ENCODE assay signal across 8 cellular contexts in genomic region chr1:54489627-54490240, GRCh38. TPM values are rescaled to one million over a fixed set of nuclear protein-coding genes. Genes with fewer than 3 reads are reported as not detected.
DNase-seq lines count a peak whose midpoint lies in the region; ATAC-seq, FAIRE-seq and TF ChIP-seq lines count a peak whose summit lies in the region.

No MANE protein-coding gene starts in this region.

- H3K27ac ChIP-seq in HepG2 (ENCODE audit: extremely low read length, insufficient read depth, low read length) (no peak overlapping the region), thymus (ENCODE audit: low read depth) (peak overlapping the region; percentile 31)

- TF ChIP-seq POLR2A in HepG2 (IDR thresholded peaks at IDR 0.05; ENCODE audit: insufficient read depth in 1 of 2, low read depth in 2 of 2, low read length in 2 of 2) = no peak

- in situ Hi-C loops in HepG2 (cut with HindIII; ENCODE audit: extremely low pct_ligation_motif_present, low pct_unique_long_range_greater_than_20kb) = loop anchor here (5.0 to 10.0 kb wide), 3 partner anchors 82 to 367 kb away; partner anchors contain the start of gene SSBP3

- H3K4me3 Mint-ChIP-seq in activated B cell treated with CpG ODN at 0.5 μM for 24 hours = peak overlapping the region; percentile 89

- CTCF ChIA-PET in activated B cell treated with CpG ODN at 0.5 μM for 24 hours (lab: Charles Lee) (interaction anchor here (0.5 to 3.2 kb wide), 30 partner anchors 10 to 628 kb away, joined by 3 to 37 read pairs (median 4); partner anchors contain the start of genes CYB5RL, MRPL37, SSBP3 and TCEANC2), HepG2 (lab: Yijun Ruan, JAX; ENCODE audit: low intra/inter-chr PET ratio, low total read pairs) (interaction anchor here (0.8 to 3.0 kb wide), 4 partner anchors 178 to 409 kb away, joined by 3 to 18 read pairs (median 10); no protein-coding TSS in a partner anchor)

- peaks cover 26% of the 10 kb centered on the region for H3K4me1 Mint-ChIP-seq in activated B cell treated with CpG ODN at 0.5 μM for 24 hours

- DNase-seq in activated T-cell treated with anti-CD3 and anti-CD28 coated beads, Interleukin-2, amount 50 U/mL, for 1 hour = peak; percentile 37
- DNase-seq in activated T-cell treated with anti-CD3 and anti-CD28 coated beads, Interleukin-2, amount 50 U/mL, for 48 hours = no peak
- no peak for DNase-seq in activated B cell treated with CpG ODN at 0.5 μM for 24 hours
- DNase-seq in HepG2 (ENCODE audit: low spot score) = no peak
- DNase-seq in mesenteric fat pad (ENCODE audit: low spot score) = no peak

- no peak for TF ChIP-seq CTCF in activated B cell treated with CpG ODN at 0.5 μM for 24 hours (IDR thresholded peaks at IDR 0.05)
- no peak for TF ChIP-seq CTCF in HepG2 (CRISPR knock-in tag; IDR thresholded peaks at IDR 0.05)

- H3K36me3 ChIP-seq in HepG2 (replicated peaks in 1 of 2; ENCODE audit: control insufficient read depth in 1 of 2, insufficient read depth in 2 of 2, low read length in 2 of 2) (no peaks in the 10 kb centered on the region), thymus (ENCODE audit: control insufficient read depth, insufficient read depth) (no peaks in the 10 kb centered on the region)

- H3K27me3 Mint-ChIP-seq in activated B cell treated with CpG ODN at 0.5 μM for 24 hours = peaks cover 12% of the 10 kb centered on the region

- no peak overlapping the region for H3K9ac ChIP-seq in HepG2 (ENCODE audit: insufficient read depth, low read depth, low read length)

- TF ChIP-seq EP300 in HepG2 (IDR thresholded peaks at IDR 0.05; ENCODE audit: low read depth in 2 of 2, low read length in 2 of 2) (no peak), HepG2 (CRISPR knock-in tag; IDR thresholded peaks at IDR 0.05; ENCODE audit: borderline replicate concordance) (no peak)

- peak overlapping the region; percentile 63 for H3K27ac Mint-ChIP-seq in activated B cell treated with CpG ODN at 0.5 μM for 24 hours

- peaks cover 0 to 14% of the 10 kb centered on the region in 2 experiments; a peak in 4 of 5 replicates for H3K27me3 ChIP-seq in HepG2 (ENCODE audit: control insufficient read depth in 1 of 2, insufficient read depth in 2 of 2, low read length in 2 of 2)
- H3K27me3 ChIP-seq in thymus (ENCODE audit: control insufficient read depth, insufficient read depth) = no peaks in the 10 kb centered on the region

- no peak overlapping the region for H2AFZ ChIP-seq in HepG2 (ENCODE audit: low read length)

- no peaks in the 10 kb centered on the region for H4K20me1 ChIP-seq in HepG2 (ENCODE audit: insufficient read depth, low read length)

- intact Hi-C loops in activated B cell treated with CpG ODN at 0.5 μM for 24 hours (cut with micrococcal nuclease) = loop anchor here (1.0 to 2.0 kb wide), 7 partner anchors 178 to 628 kb away; partner anchors contain the start of gene LRRC42
- intact Hi-C loops in HepG2 (cut with micrococcal nuclease; ENCODE audit: unreplicated experiment) = loop anchor here (1.0 to 10.0 kb wide), 4 partner anchors 55 to 369 kb away; partner anchors contain the start of gene ACOT11

- H3K4me1 ChIP-seq in HepG2 (ENCODE audit: insufficient read depth, low read length) (peaks cover 52% of the 10 kb centered on the region), thymus (ENCODE audit: control insufficient read depth, insufficient read depth, low read length) (peaks cover 39% of the 10 kb centered on the region)

- 24% methylated on average over 9 of the region's 9 CpGs for WGBS in HepG2 (ENCODE audit: low lambda C conversion rate)
- 23% methylated on average over 9 of the region's 9 CpGs for WGBS in thymus

- no peaks in the 10 kb centered on the region for H3K9me3 ChIP-seq in HepG2 (ENCODE audit: low read length)
- H3K9me3 ChIP-seq in thymus (ENCODE audit: control insufficient read depth) = no peaks in the 10 kb centered on the region

- TF ChIP-seq RAD21 in HepG2 (CRISPR knock-in tag; IDR thresholded peaks at IDR 0.05) = no peak

- no peaks in the 10 kb centered on the region for H3K9me3 Mint-ChIP-seq in activated B cell treated with CpG ODN at 0.5 μM for 24 hours

- POLR2A ChIA-PET in activated B cell treated with CpG ODN at 0.5 μM for 24 hours (lab: Charles Lee) = interaction anchor here (0.7 to 5.2 kb wide), 4 partner anchors 8 to 290 kb away, joined by 4 to 108 read pairs (median 10); partner anchors contain the start of genes CYB5RL, MRPL37 and SSBP3
- POLR2A ChIA-PET in HepG2 (lab: Yijun Ruan, JAX) = interaction anchor here (1.1 to 1.5 kb wide), 4 partner anchors 83 to 367 kb away, joined by 3 to 21 read pairs (median 4); partner anchors contain the start of gene SSBP3

- ATAC-seq in activated B cell treated with CpG ODN at 0.5 μM for 24 hours (ENCODE audit: low read depth) = no peak
- ATAC-seq in HepG2 = no peak
- no peak for ATAC-seq in GM18517 (IDR thresholded peaks at IDR 0.05; ENCODE audit: unreplicated experiment)
- ATAC-seq in activated CD4-positive, CD25-positive, alpha-beta regulatory T cell treated with anti-CD3 and anti-CD28 coated beads, Interleukin-2, amount 50 U/mL, for 24 hours = no peak

- BruUV-seq in HepG2 (replicated peaks; lab: Mats Ljungman, UMichigan) = no TSS peak

- peak overlapping the region; percentile 97 for H3K4me2 ChIP-seq in HepG2 (ENCODE audit: low read depth, low read length)

- H3K79me2 ChIP-seq in HepG2 (ENCODE audit: insufficient read depth, low read length) = no peaks in the 10 kb centered on the region

- H3K36me3 Mint-ChIP-seq in activated B cell treated with CpG ODN at 0.5 μM for 24 hours (ENCODE audit: low read depth) = no peaks in the 10 kb centered on the region

- FAIRE-seq in HepG2 (lab: Jason Lieb, UNC) = no peak

- H3K4me3 ChIP-seq in HepG2 (replicated peaks in 1 of 3; ENCODE audit: insufficient read depth in 1 of 3, low read depth in 2 of 3, low read length in 3 of 3) (peak overlapping the region in 1 of 3 experiments; percentile 77; a peak in 1 of 6 replicates), thymus (ENCODE audit: low read length) (peak overlapping the region; percentile 89)

TF ChIP-seq in HepG2, 621 proteins besides CTCF, POLR2A, EP300 and RAD21 (continues in another document):
- TF ChIP-seq ZNF350 (CRISPR knock-in tag; IDR thresholded peaks at IDR 0.05; ENCODE audit: borderline replicate concordance, low read depth) (0 out of 2 replicates have a peak, but pooled peaks have one; percentile 6), MYNN (CRISPR knock-in tag; IDR thresholded peaks at IDR 0.05; ENCODE audit: low read depth) (no peak), IRF2 (CRISPR knock-in tag; IDR thresholded peaks at IDR 0.05) (no peak), HNF1A (IDR thresholded peaks at IDR 0.05; ENCODE audit: low read depth) (no peak), HNF1A (CRISPR knock-in tag; IDR thresholded peaks at IDR 0.05; ENCODE audit: borderline replicate concordance) (peak; percentile 3; the same call in 1 of the 2 replicates)

RNA-seq across cellular contexts. Expression of gene ACOT11, which starts 58.3 kb away (rescaled TPM):
- total RNA-seq in activated B cell treated with CpG ODN at 0.5 μM for 24 hours (0.10 and 0.16 TPM in 2 replicates), HepG2 (2016; rRNA removed; fragmentation: Illumina TruSeq; extraction: Trizol) (3.0 and 3.3 TPM in 2 replicates), mesenteric fat pad (3.6 TPM)
- total RNA-seq in HepG2 (2016; cell fraction: cytosol; rRNA removed; fragmentation: Illumina TruSeq; extraction: Trizol; ENCODE audit: low read depth) = 0.79 and 1.0 TPM in 2 replicates
- 2.1 and 2.6 TPM in 2 replicates for total RNA-seq in HepG2 (2016; cell fraction: insoluble cytoplasmic fraction; rRNA removed; fragmentation: Illumina TruSeq; extraction: Trizol)
- total RNA-seq in HepG2 (2016; cell fraction: membrane; rRNA removed; fragmentation: Illumina TruSeq; extraction: Trizol) = 2.2 TPM in 2 replicates
- 1.8 and 2.5 TPM in 2 replicates for total RNA-seq in HepG2 (2016; cell fraction: nucleus; rRNA removed; fragmentation: Illumina TruSeq; extraction: Trizol)
- polyA plus RNA-seq in HepG2 (2011; rRNA removed) (2.6 and 2.8 TPM in 2 replicates), thymus (1.2 TPM)
- polyA plus RNA-seq in HepG2 (2011; cell fraction: cytosol; rRNA removed) = 0.88 and 1.6 TPM in 2 replicates
- polyA plus RNA-seq in HepG2 (2011; cell fraction: nucleus; rRNA removed) = 6.8 and 12.7 TPM in 2 replicates
- polyA plus RNA-seq in HepG2 (2012) = 1.4 and 2.1 TPM in 2 replicates
- polyA plus RNA-seq in HepG2 (2016; cell fraction: cytosol; fragmentation: Illumina TruSeq; extraction: Trizol; ENCODE audit: low read depth) = 0.62 and 0.68 TPM in 2 replicates
- polyA plus RNA-seq in HepG2 (2016; cell fraction: insoluble cytoplasmic fraction; fragmentation: Illumina TruSeq; extraction: Trizol; ENCODE audit: low read depth) = 1.9 and 3.1 TPM in 2 replicates
- polyA plus RNA-seq in HepG2 (2016; cell fraction: membrane; fragmentation: Illumina TruSeq; extraction: Trizol; ENCODE audit: low read depth) = 1.3 and 1.4 TPM in 2 replicates
- 4.8 and 6.2 TPM in 2 replicates for polyA plus RNA-seq in HepG2 (2016; cell fraction: nucleus; fragmentation: Illumina TruSeq; extraction: Trizol; ENCODE audit: insufficient read depth, low read depth)
- 7.7 and 8.7 TPM in 2 replicates for polyA minus RNA-seq in HepG2 (2011; rRNA and poly(A)+ RNA removed; ENCODE audit: low replicate concordance)
- polyA minus RNA-seq in HepG2 (2011; cell fraction: cytosol; rRNA and poly(A)+ RNA removed) = 1.4 and 2.3 TPM in 2 replicates
- 3.1 and 5.0 TPM in 2 replicates for polyA minus RNA-seq in HepG2 (2011; cell fraction: nucleus; rRNA and poly(A)+ RNA removed)
